Comparison of ENCODE assay signal across 9 cellular contexts in the genomic region with DNA sequence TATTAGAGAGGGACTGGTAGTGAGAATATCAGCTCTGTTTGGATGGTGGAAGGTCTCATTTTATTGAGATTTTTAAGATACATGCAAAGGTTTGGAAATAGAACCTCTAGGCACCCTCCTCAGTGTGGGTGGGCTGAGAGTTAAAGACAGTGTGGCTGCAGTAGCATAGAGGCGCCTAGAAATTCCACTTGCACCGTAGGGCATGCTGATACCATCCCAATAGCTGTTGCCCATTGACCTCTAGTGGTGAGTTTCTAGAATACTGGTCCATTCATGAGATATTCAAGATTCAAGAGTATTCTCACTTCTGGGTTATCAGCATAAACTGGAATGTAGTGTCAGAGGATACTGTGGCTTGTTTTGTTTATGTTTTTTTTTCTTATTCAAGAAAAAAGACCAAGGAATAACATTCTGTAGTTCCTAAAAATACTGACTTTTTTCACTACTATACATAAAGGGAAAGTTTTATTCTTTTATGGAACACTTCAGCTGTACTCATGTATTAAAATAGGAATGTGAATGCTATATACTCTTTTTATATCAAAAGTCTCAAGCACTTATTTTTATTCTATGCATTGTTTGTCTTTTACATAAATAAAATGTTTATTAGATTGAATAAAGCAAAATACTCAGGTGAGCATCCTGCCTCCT.
A peak's percentile ranks its signal among the peaks of the same experiment; 100 is the strongest.
DNase-seq lines count a peak whose midpoint lies in the region; ATAC-seq, FAIRE-seq and TF ChIP-seq lines count a peak whose summit lies in the region.
"Had no signal": no experiment of that assay in that cellular context is flagged by ENCODE, and none has a peak within 500 bp of the region (broad histone marks: within the 10 kb centered on the region; RNA-seq: fewer than 3 reads in every experiment).

No MANE protein-coding gene starts in this region.

- H3K4me1 ChIP-seq in HepG2 (ENCODE audit: insufficient read depth, low read length) (peaks cover 48% of the 10 kb centered on the region), stomach (peaks cover 38 to 70% (median 56%) of the 10 kb centered on the region in 4 donors)

- H2AFZ ChIP-seq in HepG2 (ENCODE audit: low read length): no peak overlapping the region

- TF ChIP-seq EP300 in HepG2 (IDR thresholded peaks at IDR 0.05; ENCODE audit: low read depth in 2 of 2, low read length in 2 of 2) (no peak), HepG2 (CRISPR knock-in tag; IDR thresholded peaks at IDR 0.05; ENCODE audit: borderline replicate concordance) (no peak), stomach (IDR thresholded peaks at IDR 0.05) (no peak)

- H3K9me3 ChIP-seq in HepG2 (ENCODE audit: low read length): no peaks in the 10 kb centered on the region
- no peaks in the 10 kb centered on the region for H3K9me3 ChIP-seq in stomach

- H3K36me3 ChIP-seq in HepG2 (replicated peaks in 1 of 2; ENCODE audit: control insufficient read depth in 1 of 2, insufficient read depth in 2 of 2, low read length in 2 of 2) (peaks cover 29 to 73% of the 10 kb centered on the region in 2 experiments), stomach (peaks cover 37 to 70% (median 61%) of the 10 kb centered on the region in 4 donors)

- ATAC-seq in GM18498 (IDR thresholded peaks at IDR 0.05; ENCODE audit: unreplicated experiment): peak; percentile 95
- ATAC-seq in HG02759 (IDR thresholded peaks at IDR 0.05; ENCODE audit: unreplicated experiment): peak; percentile 88
- peak; percentile 69 for ATAC-seq in HepG2

- H3K9ac ChIP-seq in HepG2 (ENCODE audit: insufficient read depth, low read depth, low read length): no peak overlapping the region

- TF ChIP-seq CTCF in AG10803 (conservative IDR thresholded peaks at IDR 0.05; ENCODE audit: low read length) (peak; percentile 94), coronary artery (IDR thresholded peaks at IDR 0.05) (peak; percentile 64), HepG2 (CRISPR knock-in tag; IDR thresholded peaks at IDR 0.05) (peak; percentile 73), stomach (IDR thresholded peaks at IDR 0.05) (peak in 5 of 7 experiments; percentile 70 to 78 (median 74))

- CTCF ChIA-PET in HepG2 (lab: Yijun Ruan, JAX; ENCODE audit: low intra/inter-chr PET ratio, low total read pairs): interaction anchor here (1.7 kb wide), 1 partner anchor 651 kb away, joined by 8 read pairs; no protein-coding TSS in a partner anchor

- in situ Hi-C loops in HepG2 (cut with HindIII; ENCODE audit: extremely low pct_ligation_motif_present, low pct_unique_long_range_greater_than_20kb): no loop called here

- FAIRE-seq in HepG2 (lab: Jason Lieb, UNC): peak; percentile 84

- BruUV-seq in HepG2 (replicated peaks; lab: Mats Ljungman, UMichigan): TSS peak; percentile 3

- POLR2A ChIA-PET in HepG2 (lab: Yijun Ruan, JAX): interaction anchor here (1.0 to 2.5 kb wide), 3 partner anchors 27 to 434 kb away, joined by 3 to 8 read pairs (median 4); partner anchors contain the start of gene TGFBR2

- intact Hi-C loops in HepG2 (cut with micrococcal nuclease; ENCODE audit: unreplicated experiment): loop anchor here (1.0 to 10.0 kb wide), 5 partner anchors 55 to 651 kb away; no protein-coding TSS in a partner anchor
- intact Hi-C loops in stomach (cut with DNase I; ENCODE audit: low total_unique reads): no loop called here

- TF ChIP-seq POLR2A in HepG2 (IDR thresholded peaks at IDR 0.05; ENCODE audit: insufficient read depth in 1 of 2, low read depth in 2 of 2, low read length in 2 of 2): no peak; a peak in 1 of 4 replicates
- no peak for TF ChIP-seq POLR2A in stomach (IDR thresholded peaks at IDR 0.05)

- H3K27me3 ChIP-seq in HepG2 (ENCODE audit: control insufficient read depth in 1 of 2, insufficient read depth in 2 of 2, low read length in 2 of 2): no peaks in the 10 kb centered on the region
- H3K27me3 ChIP-seq in stomach: no peaks in the 10 kb centered on the region

- peak; percentile 73 for TF ChIP-seq RAD21 in HepG2 (CRISPR knock-in tag; IDR thresholded peaks at IDR 0.05)

- H3K4me3 ChIP-seq in AG10803 (ENCODE audit: low read length) (no peak overlapping the region), coronary artery (no peak overlapping the region), HepG2 (replicated peaks in 1 of 3; ENCODE audit: insufficient read depth in 1 of 3, low read depth in 2 of 3, low read length in 3 of 3) (no peak overlapping the region), stomach (no peak overlapping the region)
- H3K4me3 ChIP-seq: SK-N-MC had no signal

- H3K4me2 ChIP-seq in HepG2 (ENCODE audit: low read depth, low read length): no peak overlapping the region

- peak; percentile 74 for DNase-seq in AG10803 (ENCODE audit: low read depth)
- DNase-seq in NCI-H1092 treated with DMSO at 0.1 percent for 48 hours (lab: John Stamatoyannopoulos, UW): peak; percentile 77
- peak in 3 of 5 donors; percentile 24 to 72 (median 38) for DNase-seq in T-helper 1 cell
- DNase-seq in coronary artery (ENCODE audit: low spot score): no peak
- DNase-seq in HepG2 (ENCODE audit: low spot score): peak; percentile 62
- no peak for DNase-seq in stomach

- peaks cover 41% of the 10 kb centered on the region for H4K20me1 ChIP-seq in HepG2 (ENCODE audit: insufficient read depth, low read length)

- WGBS in HepG2 (ENCODE audit: low lambda C conversion rate): 52% methylated on average over 2 of the region's 2 CpGs
- 1 to 16% (median 4%) methylated on average over 2 of the region's 2 CpGs for WGBS in stomach, 5 donors

- H3K79me2 ChIP-seq in HepG2 (ENCODE audit: insufficient read depth, low read length): peaks cover 4% of the 10 kb centered on the region

- H3K27ac ChIP-seq in coronary artery: no peak overlapping the region
- peak overlapping the region; percentile 15 for H3K27ac ChIP-seq in HepG2 (ENCODE audit: extremely low read length, insufficient read depth, low read length)
- peak overlapping the region in 3 of 5 donors; percentile 5 to 40 (median 23) for H3K27ac ChIP-seq in stomach
- H3K27ac ChIP-seq: SK-N-MC had no signal

TF ChIP-seq in HepG2, 621 proteins besides CTCF, POLR2A, EP300 and RAD21 (continues in another document):
- no peak for TF ChIP-seq ZNF225 (CRISPR knock-in tag; IDR thresholded peaks at IDR 0.05)
- no peak for TF ChIP-seq DRAP1 (CRISPR knock-in tag; IDR thresholded peaks at IDR 0.05)
- no peak for TF ChIP-seq ZNF263 (CRISPR knock-in tag; IDR thresholded peaks at IDR 0.05)
- TF ChIP-seq FOXA3 (CRISPR knock-in tag; IDR thresholded peaks at IDR 0.05): no peak; the same call in 1 of the 2 replicates
- TF ChIP-seq NFE2 (CRISPR knock-in tag; IDR thresholded peaks at IDR 0.05): no peak
- TF ChIP-seq, protein P1, sequence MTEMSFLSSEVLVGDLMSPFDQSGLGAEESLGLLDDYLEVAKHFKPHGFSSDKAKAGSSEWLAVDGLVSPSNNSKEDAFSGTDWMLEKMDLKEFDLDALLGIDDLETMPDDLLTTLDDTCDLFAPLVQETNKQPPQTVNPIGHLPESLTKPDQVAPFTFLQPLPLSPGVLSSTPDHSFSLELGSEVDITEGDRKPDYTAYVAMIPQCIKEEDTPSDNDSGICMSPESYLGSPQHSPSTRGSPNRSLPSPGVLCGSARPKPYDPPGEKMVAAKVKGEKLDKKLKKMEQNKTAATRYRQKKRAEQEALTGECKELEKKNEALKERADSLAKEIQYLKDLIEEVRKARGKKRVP (CRISPR knock-in tag; IDR thresholded peaks at IDR 0.05): no peak
- TF ChIP-seq NCOR1 (IDR thresholded peaks at IDR 0.05; ENCODE audit: borderline replicate concordance, low read length): no peak
- TF ChIP-seq ZNF333 (CRISPR knock-in tag; IDR thresholded peaks at IDR 0.05; ENCODE audit: borderline replicate concordance): no peak
- no peak for TF ChIP-seq RXRB (CRISPR knock-in tag; IDR thresholded peaks at IDR 0.05; ENCODE audit: borderline replicate concordance)
- TF ChIP-seq, protein P2, sequence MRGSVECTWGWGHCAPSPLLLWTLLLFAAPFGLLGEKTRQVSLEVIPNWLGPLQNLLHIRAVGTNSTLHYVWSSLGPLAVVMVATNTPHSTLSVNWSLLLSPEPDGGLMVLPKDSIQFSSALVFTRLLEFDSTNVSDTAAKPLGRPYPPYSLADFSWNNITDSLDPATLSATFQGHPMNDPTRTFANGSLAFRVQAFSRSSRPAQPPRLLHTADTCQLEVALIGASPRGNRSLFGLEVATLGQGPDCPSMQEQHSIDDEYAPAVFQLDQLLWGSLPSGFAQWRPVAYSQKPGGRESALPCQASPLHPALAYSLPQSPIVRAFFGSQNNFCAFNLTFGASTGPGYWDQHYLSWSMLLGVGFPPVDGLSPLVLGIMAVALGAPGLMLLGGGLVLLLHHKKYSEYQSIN (CRISPR knock-in tag; IDR thresholded peaks at IDR 0.05; ENCODE audit: borderline replicate concordance): no peak
- peak; percentile 50; the same call in 1 of the 2 replicates for TF ChIP-seq BRCA1 (CRISPR knock-in tag; IDR thresholded peaks at IDR 0.05)
- TF ChIP-seq HIC2 (CRISPR knock-in tag; IDR thresholded peaks at IDR 0.05; ENCODE audit: low read depth): no peak

Comparison
In these comparisons a context has a peak if more than half of its experiments do, and no peak if none do; other contexts are left out.
1. DNase-seq: peak in AG10803 (single experiment), NCI-H1092 treated with DMSO at 0.1 percent for 48 hours (single experiment), T-helper 1 cell (3 of 5) and HepG2 (single experiment); none in coronary artery (single experiment) and stomach (single experiment).
2. H3K27ac ChIP-seq: peak in HepG2 (single experiment) and stomach (3 of 5); none in coronary artery (0 of 2).
3. Peak in every context shown above with its lines, with median percentiles within 50 percentile points of each other: CTCF ChIP-seq and ATAC-seq.